Comparison of ENCODE assay signal across 8 cellular contexts in the genomic region with DNA sequence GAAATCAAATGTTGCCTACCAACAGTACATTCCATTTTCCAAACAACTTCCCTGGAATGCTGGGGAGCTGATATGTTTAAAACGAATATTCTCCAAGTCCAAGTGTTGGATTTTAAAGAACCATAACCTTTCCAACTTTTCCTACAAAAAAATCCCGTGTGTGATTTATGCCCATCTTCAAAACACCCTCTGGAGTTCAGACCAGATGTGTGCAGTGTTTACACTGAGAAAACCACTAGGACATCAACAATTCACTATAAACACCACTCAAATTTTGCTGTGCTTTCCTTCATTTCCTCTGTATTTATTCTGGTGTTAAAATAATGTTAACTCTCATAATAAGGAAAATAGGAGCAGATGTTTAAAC.
DNase-seq lines count a peak whose midpoint lies in the region; ATAC-seq and TF ChIP-seq lines count a peak whose summit lies in the region.

No MANE protein-coding gene starts in this region.

- no peak for ATAC-seq in RWPE2 (ENCODE audit: low read depth)

- no peaks in the 10 kb centered on the region for H3K9me3 ChIP-seq in RWPE2 (ENCODE audit: severe bottlenecking)

- H3K27ac ChIP-seq in RWPE2 (ENCODE audit: poor library complexity, severe bottlenecking), result peak overlapping the region; percentile 94

- no peak for TF ChIP-seq CTCF in GM06990 (IDR thresholded peaks at IDR 0.05; ENCODE audit: insufficient read depth, low read length, poor library complexity, severe bottlenecking)
- TF ChIP-seq CTCF in RWPE2 (IDR thresholded peaks at IDR 0.05; ENCODE audit: poor library complexity, severe bottlenecking), result no peak
- TF ChIP-seq CTCF in retinal pigment epithelial cell (conservative IDR thresholded peaks at IDR 0.05; ENCODE audit: low read depth, low read length), result no peak

- H3K27me3 ChIP-seq in GM06990 (replicated peaks; ENCODE audit: control insufficient read depth, insufficient read depth, low read length) (no peaks in the 10 kb centered on the region), RWPE2 (ENCODE audit: insufficient read depth, poor library complexity, severe bottlenecking) (no peaks in the 10 kb centered on the region)

- H3K4me3 ChIP-seq in GM06990 (replicated peaks; ENCODE audit: low read depth, low read length) (peak overlapping the region; percentile 88), RWPE2 (ENCODE audit: severe bottlenecking) (peak overlapping the region; percentile 45), retinal pigment epithelial cell (ENCODE audit: low read length) (peak overlapping the region; percentile 95)

- no peak for DNase-seq in GM06990 (ENCODE audit: extremely low read depth, insufficient read length)
- DNase-seq in RWPE2 (ENCODE audit: low spot score), result no peak
- peak; percentile 63 for DNase-seq in fibroblast of gingiva (ENCODE audit: low read depth)
- DNase-seq in retinal pigment epithelial cell (ENCODE audit: low read depth), result no peak
- DNase-seq in stimulated activated CD4-positive, alpha-beta T cell treated with anti-CD3 and anti-CD28 coated beads, Interleukin-12 subunit alpha, Interleukin-12 subunit beta, amount 100 ng/mL, for 4 hours, result no peak
- DNase-seq in SHP77 treated with DMSO at 0.1 percent for 48 hours (lab: John Stamatoyannopoulos, UW), result no peak
- no peak for DNase-seq in NCI-H146 treated with DMSO at 0.1 percent for 48 hours (lab: John Stamatoyannopoulos, UW; ENCODE audit: unreplicated experiment)
- no peak for DNase-seq in C1 segment of cervical spinal cord (lab: John Stamatoyannopoulos, UW)

- H3K4me1 ChIP-seq in RWPE2 (ENCODE audit: insufficient read depth, poor library complexity, severe bottlenecking), result peaks cover 38% of the 10 kb centered on the region

- H3K36me3 ChIP-seq in GM06990 (ENCODE audit: control insufficient read depth, insufficient read depth, low read length) (peaks cover 1% of the 10 kb centered on the region; the same call in 1 of the 2 replicates), RWPE2 (ENCODE audit: low read depth) (no peaks in the 10 kb centered on the region)

Comparison
In these comparisons a context has a peak if more than half of its experiments do, and no peak if none do; other contexts are left out.
1. H3K4me3 ChIP-seq: peak in every context shown above with its lines; median percentile 95 in retinal pigment epithelial cell; 88 in GM06990; 45 in RWPE2.